11 cellular contexts compared by ENCODE assay signal in genomic region chr9:16521868-16522381, GRCh38.
DNase-seq lines count a peak whose midpoint lies in the region; ATAC-seq and TF ChIP-seq lines count a peak whose summit lies in the region.
"Had no signal": no experiment of that assay in that cellular context is flagged by ENCODE, and none has a peak within 500 bp of the region (broad histone marks: within the 10 kb centered on the region; RNA-seq: fewer than 3 reads in every experiment).

No MANE protein-coding gene starts in this region.

- no peaks in the 10 kb centered on the region for H3K9me3 Mint-ChIP-seq in CD8-positive, alpha-beta T cell

- no peak overlapping the region for H3K27ac ChIP-seq in CD8-positive, alpha-beta T cell (ENCODE audit: low read depth, low read length)

- H3K36me3 ChIP-seq in mucosa of descending colon (ENCODE audit: low read depth) = no peaks in the 10 kb centered on the region
- no peaks in the 10 kb centered on the region for H3K36me3 ChIP-seq in CD8-positive, alpha-beta T cell (ENCODE audit: insufficient read depth, low read length)

- peak; percentile 58 for ATAC-seq in mucosa of descending colon
- ATAC-seq in HG03439 (IDR thresholded peaks at IDR 0.05; ENCODE audit: unreplicated experiment) = no peak
- ATAC-seq in CD8-positive, alpha-beta T cell = no peak
- ATAC-seq in HG02938 (IDR thresholded peaks at IDR 0.05; ENCODE audit: unreplicated experiment) = no peak

- H3K4me3 Mint-ChIP-seq in CD8-positive, alpha-beta T cell = no peak overlapping the region
- H3K4me3 Mint-ChIP-seq: CD4-positive, CD25-positive, alpha-beta regulatory T cell had no signal

- POLR2A ChIA-PET in CD8-positive, alpha-beta T cell (lab: Charles Lee) = no interaction called here

- H3K4me1 Mint-ChIP-seq in CD8-positive, alpha-beta T cell (ENCODE audit: low read depth) = no peaks in the 10 kb centered on the region
- H3K4me1 Mint-ChIP-seq: CD4-positive, CD25-positive, alpha-beta regulatory T cell had no signal

- no peaks in the 10 kb centered on the region for H3K9me3 ChIP-seq in mucosa of descending colon
- H3K9me3 ChIP-seq in CD8-positive, alpha-beta T cell (ENCODE audit: low read length) = no peaks in the 10 kb centered on the region

- no peaks in the 10 kb centered on the region for H3K36me3 Mint-ChIP-seq in CD8-positive, alpha-beta T cell
- H3K36me3 Mint-ChIP-seq: CD4-positive, CD25-positive, alpha-beta regulatory T cell had no signal

- no peak overlapping the region for H3K4me3 ChIP-seq in mucosa of descending colon
- H3K4me3 ChIP-seq in CD8-positive, alpha-beta T cell (ENCODE audit: low read depth, low read length) = no peak overlapping the region

- H3K27me3 ChIP-seq in CD8-positive, alpha-beta T cell (ENCODE audit: insufficient read depth, low read length) = no peaks in the 10 kb centered on the region

- no peak for TF ChIP-seq CTCF in mucosa of descending colon (IDR thresholded peaks at IDR 0.05)
- no peak for TF ChIP-seq CTCF in CD8-positive, alpha-beta T cell (IDR thresholded peaks at IDR 0.05)

- no peaks in the 10 kb centered on the region for H3K27me3 Mint-ChIP-seq in CD8-positive, alpha-beta T cell (ENCODE audit: low read depth)
- H3K27me3 Mint-ChIP-seq: CD4-positive, CD25-positive, alpha-beta regulatory T cell had no signal

- intact Hi-C loops in mucosa of descending colon (cut with DNase I, micrococcal nuclease) = no loop called here
- intact Hi-C loops in CD8-positive, alpha-beta T cell (cut with DNase I, micrococcal nuclease) = no loop called here

- no peak overlapping the region for H3K27ac Mint-ChIP-seq in CD8-positive, alpha-beta T cell
- H3K27ac Mint-ChIP-seq: CD4-positive, CD25-positive, alpha-beta regulatory T cell had no signal

- peaks cover 4% of the 10 kb centered on the region for H3K4me1 ChIP-seq in mucosa of descending colon (ENCODE audit: low read depth)
- H3K4me1 ChIP-seq in CD8-positive, alpha-beta T cell (ENCODE audit: insufficient read depth, low read length) = no peaks in the 10 kb centered on the region

- CTCF ChIA-PET in CD8-positive, alpha-beta T cell (lab: Charles Lee) = no interaction called here

- DNase-seq in AG08395 (ENCODE audit: low spot score) (peak; percentile 86), NCI-H446 (lab: John Stamatoyannopoulos, UW) (peak; percentile 39 to 89), epidermal melanocyte (ENCODE audit: insufficient read length, low spot score) (peak; percentile 65), mucosa of descending colon (peak in 2 of 3 donors; percentile 17 to 40), COR-L47 (lab: John Stamatoyannopoulos, UW) (no peak)
- no peak for DNase-seq in CD8-positive, alpha-beta T cell
- DNase-seq: activated CD8-positive, alpha-beta memory T cell treated with anti-CD3 and anti-CD28 coated beads, Interleukin-2, amount 50 U/mL, for 4 hours; CD4-positive, CD25-positive, alpha-beta regulatory T cell; NCI-H2081 treated with DMSO at 0.1 percent for 48 hours had no signal

Comparison
In these comparisons a context has a peak if more than half of its experiments do, and no peak if none do; other contexts are left out.
1. DNase-seq: peak in AG08395 (single experiment), NCI-H446 (2 of 2), epidermal melanocyte (single experiment) and mucosa of descending colon (2 of 3); none in COR-L47 (single experiment) and CD8-positive, alpha-beta T cell (0 of 7).